Comparison of ENCODE assay signal across 1 cellular context in the genomic region with DNA sequence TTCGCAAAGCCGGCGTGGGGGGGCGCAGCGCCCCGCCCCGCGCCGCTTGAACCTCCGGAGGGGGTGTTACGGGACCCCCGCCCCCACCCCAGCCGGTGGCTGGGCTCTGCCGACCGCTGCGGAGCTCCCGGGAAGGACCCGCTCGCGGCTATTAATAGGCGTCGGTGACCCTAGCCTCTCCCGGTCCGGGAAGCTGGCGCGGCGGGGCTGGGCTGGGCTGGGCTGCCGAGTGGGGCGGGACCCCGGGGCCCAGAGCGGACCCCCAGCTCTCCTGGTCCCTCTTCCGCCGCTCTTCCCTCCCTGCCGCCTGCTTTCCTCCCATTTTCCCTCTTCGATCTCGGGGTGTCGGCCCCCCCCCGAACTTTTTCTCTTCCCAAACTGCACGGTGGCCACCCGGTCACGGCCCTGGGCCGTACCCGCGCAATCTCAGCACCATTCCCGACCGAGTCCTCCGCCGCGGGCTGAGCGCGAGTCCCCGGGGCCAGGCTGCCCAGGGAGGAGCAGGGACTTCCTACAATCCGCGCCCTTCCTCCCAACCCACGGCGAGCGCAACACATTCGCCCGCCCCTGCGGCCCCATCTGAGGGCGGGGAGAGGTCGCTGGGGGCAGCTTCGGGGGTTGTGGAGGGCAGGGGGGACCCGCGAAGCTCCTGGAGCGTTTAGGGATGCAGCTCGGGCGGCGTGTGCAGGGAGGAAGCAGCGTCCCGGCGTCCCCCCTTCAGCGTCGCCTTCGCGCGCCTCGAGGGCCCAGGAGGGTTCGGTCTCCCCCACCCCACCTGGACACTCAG.
TF ChIP-seq lines count a peak whose summit lies in the region.

No MANE protein-coding gene starts in this region.

TF ChIP-seq in HEK293, 187 proteins besides CTCF, POLR2A, EP300 and RAD21 (continued from another document and continues in another):
- TF ChIP-seq, protein P1, sequence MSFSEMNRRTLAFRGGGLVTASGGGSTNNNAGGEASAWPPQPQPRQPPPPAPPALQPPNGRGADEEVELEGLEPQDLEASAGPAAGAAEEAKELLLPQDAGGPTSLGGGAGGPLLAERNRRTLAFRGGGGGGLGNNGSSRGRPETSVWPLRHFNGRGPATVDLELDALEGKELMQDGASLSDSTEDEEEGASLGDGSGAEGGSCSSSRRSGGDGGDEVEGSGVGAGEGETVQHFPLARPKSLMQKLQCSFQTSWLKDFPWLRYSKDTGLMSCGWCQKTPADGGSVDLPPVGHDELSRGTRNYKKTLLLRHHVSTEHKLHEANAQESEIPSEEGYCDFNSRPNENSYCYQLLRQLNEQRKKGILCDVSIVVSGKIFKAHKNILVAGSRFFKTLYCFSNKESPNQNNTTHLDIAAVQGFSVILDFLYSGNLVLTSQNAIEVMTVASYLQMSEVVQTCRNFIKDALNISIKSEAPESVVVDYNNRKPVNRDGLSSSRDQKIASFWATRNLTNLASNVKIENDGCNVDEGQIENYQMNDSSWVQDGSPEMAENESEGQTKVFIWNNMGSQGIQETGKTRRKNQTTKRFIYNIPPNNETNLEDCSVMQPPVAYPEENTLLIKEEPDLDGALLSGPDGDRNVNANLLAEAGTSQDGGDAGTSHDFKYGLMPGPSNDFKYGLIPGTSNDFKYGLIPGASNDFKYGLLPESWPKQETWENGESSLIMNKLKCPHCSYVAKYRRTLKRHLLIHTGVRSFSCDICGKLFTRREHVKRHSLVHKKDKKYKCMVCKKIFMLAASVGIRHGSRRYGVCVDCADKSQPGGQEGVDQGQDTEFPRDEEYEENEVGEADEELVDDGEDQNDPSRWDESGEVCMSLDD (tag by site-specific recombination; IDR thresholded peaks at IDR 0.05), result peak; percentile 89
- TF ChIP-seq ZNF510 (tag by site-specific recombination; IDR thresholded peaks at IDR 0.05; ENCODE audit: insufficient replicate concordance) (no peak), KLF8 (tag by site-specific recombination; IDR thresholded peaks at IDR 0.05) (peak; percentile 46), ZNF677 (tag by site-specific recombination; IDR thresholded peaks at IDR 0.05) (no peak), ZNF785 (tag by site-specific recombination; IDR thresholded peaks at IDR 0.05) (no peak), ZNF202 (tag by site-specific recombination; IDR thresholded peaks at IDR 0.05; ENCODE audit: borderline replicate concordance) (no peak), ZNF157 (tag by site-specific recombination; IDR thresholded peaks at IDR 0.05) (no peak), ZEB2 (tag by site-specific recombination; IDR thresholded peaks at IDR 0.05) (peak; percentile 11; the same call in 1 of the 2 replicates), KLF7 (tag by site-specific recombination; IDR thresholded peaks at IDR 0.05; ENCODE audit: borderline replicate concordance) (no peak), ZNF777 (tag by site-specific recombination; IDR thresholded peaks at IDR 0.05; ENCODE audit: borderline replicate concordance) (no peak), ZNF391 (tag by site-specific recombination; IDR thresholded peaks at IDR 0.05; ENCODE audit: borderline replicate concordance, low read depth) (no peak), ZNF600 (tag by site-specific recombination; IDR thresholded peaks at IDR 0.05) (peak; percentile 78), ZNF664 (tag by site-specific recombination; IDR thresholded peaks at IDR 0.05) (no peak), ZNF341 (tag by site-specific recombination; IDR thresholded peaks at IDR 0.05; ENCODE audit: low read depth) (peak; percentile 63), ZNF426 (tag by site-specific recombination; IDR thresholded peaks at IDR 0.05) (no peak), SP7 (tag by site-specific recombination; IDR thresholded peaks at IDR 0.05) (no peak), ZNF350 (tag by site-specific recombination; IDR thresholded peaks at IDR 0.05) (no peak), SCRT1 (tag by site-specific recombination; IDR thresholded peaks at IDR 0.05; ENCODE audit: borderline replicate concordance) (no peak), YY1 (tag by site-specific recombination; IDR thresholded peaks at IDR 0.05) (no peak), ZFP37 (tag by site-specific recombination; IDR thresholded peaks at IDR 0.05) (no peak), ZBTB20 (tag by site-specific recombination; IDR thresholded peaks at IDR 0.05) (peak; percentile 69), ZNF112 (tag by site-specific recombination; IDR thresholded peaks at IDR 0.05) (no peak), FEZF1 (tag by site-specific recombination; IDR thresholded peaks at IDR 0.05) (no peak), OVOL3 (tag by site-specific recombination; IDR thresholded peaks at IDR 0.05) (no peak), ZNF560 (tag by site-specific recombination; IDR thresholded peaks at IDR 0.05; ENCODE audit: borderline replicate concordance) (no peak)
- TF ChIP-seq, protein P2, sequence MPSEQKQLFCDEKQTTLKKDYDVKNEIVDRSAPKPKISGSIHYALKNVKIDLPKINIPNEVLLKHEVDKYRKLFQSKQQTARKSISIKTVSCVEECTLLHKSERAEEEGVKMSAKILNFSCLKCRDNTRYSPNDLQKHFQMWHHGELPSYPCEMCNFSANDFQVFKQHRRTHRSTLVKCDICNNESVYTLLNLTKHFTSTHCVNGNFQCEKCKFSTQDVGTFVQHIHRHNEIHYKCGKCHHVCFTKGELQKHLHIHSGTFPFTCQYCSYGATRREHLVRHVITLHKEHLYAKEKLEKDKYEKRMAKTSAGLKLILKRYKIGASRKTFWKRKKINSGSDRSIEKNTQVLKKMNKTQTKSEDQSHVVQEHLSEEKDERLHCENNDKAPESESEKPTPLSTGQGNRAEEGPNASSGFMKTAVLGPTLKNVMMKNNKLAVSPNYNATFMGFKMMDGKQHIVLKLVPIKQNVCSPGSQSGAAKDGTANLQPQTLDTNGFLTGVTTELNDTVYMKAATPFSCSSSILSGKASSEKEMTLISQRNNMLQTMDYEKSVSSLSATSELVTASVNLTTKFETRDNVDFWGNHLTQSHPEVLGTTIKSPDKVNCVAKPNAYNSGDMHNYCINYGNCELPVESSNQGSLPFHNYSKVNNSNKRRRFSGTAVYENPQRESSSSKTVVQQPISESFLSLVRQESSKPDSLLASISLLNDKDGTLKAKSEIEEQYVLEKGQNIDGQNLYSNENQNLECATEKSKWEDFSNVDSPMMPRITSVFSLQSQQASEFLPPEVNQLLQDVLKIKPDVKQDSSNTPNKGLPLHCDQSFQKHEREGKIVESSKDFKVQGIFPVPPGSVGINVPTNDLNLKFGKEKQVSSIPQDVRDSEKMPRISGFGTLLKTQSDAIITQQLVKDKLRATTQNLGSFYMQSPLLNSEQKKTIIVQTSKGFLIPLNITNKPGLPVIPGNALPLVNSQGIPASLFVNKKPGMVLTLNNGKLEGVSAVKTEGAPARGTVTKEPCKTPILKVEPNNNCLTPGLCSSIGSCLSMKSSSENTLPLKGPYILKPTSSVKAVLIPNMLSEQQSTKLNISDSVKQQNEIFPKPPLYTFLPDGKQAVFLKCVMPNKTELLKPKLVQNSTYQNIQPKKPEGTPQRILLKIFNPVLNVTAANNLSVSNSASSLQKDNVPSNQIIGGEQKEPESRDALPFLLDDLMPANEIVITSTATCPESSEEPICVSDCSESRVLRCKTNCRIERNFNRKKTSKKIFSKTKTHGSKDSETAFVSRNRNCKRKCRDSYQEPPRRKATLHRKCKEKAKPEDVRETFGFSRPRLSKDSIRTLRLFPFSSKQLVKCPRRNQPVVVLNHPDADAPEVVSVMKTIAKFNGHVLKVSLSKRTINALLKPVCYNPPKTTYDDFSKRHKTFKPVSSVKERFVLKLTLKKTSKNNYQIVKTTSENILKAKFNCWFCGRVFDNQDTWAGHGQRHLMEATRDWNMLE (tag by site-specific recombination; conservative IDR thresholded peaks at IDR 0.05; ENCODE audit: low read depth), result no peak
- TF ChIP-seq, protein P3, sequence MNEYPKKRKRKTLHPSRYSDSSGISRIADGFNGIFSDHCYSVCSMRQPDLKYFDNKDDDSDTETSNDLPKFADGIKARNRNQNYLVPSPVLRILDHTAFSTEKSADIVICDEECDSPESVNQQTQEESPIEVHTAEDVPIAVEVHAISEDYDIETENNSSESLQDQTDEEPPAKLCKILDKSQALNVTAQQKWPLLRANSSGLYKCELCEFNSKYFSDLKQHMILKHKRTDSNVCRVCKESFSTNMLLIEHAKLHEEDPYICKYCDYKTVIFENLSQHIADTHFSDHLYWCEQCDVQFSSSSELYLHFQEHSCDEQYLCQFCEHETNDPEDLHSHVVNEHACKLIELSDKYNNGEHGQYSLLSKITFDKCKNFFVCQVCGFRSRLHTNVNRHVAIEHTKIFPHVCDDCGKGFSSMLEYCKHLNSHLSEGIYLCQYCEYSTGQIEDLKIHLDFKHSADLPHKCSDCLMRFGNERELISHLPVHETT (tag by site-specific recombination; IDR thresholded peaks at IDR 0.05), result no peak
- TF ChIP-seq, protein P4, sequence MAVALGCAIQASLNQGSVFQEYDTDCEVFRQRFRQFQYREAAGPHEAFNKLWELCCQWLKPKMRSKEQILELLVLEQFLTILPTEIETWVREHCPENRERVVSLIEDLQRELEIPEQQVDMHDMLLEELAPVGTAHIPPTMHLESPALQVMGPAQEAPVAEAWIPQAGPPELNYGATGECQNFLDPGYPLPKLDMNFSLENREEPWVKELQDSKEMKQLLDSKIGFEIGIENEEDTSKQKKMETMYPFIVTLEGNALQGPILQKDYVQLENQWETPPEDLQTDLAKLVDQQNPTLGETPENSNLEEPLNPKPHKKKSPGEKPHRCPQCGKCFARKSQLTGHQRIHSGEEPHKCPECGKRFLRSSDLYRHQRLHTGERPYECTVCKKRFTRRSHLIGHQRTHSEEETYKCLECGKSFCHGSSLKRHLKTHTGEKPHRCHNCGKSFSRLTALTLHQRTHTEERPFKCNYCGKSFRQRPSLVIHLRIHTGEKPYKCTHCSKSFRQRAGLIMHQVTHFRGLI (tag by site-specific recombination; IDR thresholded peaks at IDR 0.05), result peak; percentile 58
- TF ChIP-seq, protein P5, sequence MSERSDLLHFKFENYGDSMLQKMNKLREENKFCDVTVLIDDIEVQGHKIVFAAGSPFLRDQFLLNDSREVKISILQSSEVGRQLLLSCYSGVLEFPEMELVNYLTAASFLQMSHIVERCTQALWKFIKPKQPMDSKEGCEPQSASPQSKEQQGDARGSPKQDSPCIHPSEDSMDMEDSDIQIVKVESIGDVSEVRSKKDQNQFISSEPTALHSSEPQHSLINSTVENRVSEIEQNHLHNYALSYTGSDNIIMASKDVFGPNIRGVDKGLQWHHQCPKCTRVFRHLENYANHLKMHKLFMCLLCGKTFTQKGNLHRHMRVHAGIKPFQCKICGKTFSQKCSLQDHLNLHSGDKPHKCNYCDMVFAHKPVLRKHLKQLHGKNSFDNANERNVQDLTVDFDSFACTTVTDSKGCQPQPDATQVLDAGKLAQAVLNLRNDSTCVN (tag by site-specific recombination; optimal IDR thresholded peaks at IDR 0.05), result peak; percentile 73
- TF ChIP-seq, protein P6, sequence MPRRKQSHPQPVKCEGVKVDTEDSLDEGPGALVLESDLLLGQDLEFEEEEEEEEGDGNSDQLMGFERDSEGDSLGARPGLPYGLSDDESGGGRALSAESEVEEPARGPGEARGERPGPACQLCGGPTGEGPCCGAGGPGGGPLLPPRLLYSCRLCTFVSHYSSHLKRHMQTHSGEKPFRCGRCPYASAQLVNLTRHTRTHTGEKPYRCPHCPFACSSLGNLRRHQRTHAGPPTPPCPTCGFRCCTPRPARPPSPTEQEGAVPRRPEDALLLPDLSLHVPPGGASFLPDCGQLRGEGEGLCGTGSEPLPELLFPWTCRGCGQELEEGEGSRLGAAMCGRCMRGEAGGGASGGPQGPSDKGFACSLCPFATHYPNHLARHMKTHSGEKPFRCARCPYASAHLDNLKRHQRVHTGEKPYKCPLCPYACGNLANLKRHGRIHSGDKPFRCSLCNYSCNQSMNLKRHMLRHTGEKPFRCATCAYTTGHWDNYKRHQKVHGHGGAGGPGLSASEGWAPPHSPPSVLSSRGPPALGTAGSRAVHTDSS (tag by site-specific recombination; IDR thresholded peaks at IDR 0.05), result no peak
- TF ChIP-seq, protein P7, sequence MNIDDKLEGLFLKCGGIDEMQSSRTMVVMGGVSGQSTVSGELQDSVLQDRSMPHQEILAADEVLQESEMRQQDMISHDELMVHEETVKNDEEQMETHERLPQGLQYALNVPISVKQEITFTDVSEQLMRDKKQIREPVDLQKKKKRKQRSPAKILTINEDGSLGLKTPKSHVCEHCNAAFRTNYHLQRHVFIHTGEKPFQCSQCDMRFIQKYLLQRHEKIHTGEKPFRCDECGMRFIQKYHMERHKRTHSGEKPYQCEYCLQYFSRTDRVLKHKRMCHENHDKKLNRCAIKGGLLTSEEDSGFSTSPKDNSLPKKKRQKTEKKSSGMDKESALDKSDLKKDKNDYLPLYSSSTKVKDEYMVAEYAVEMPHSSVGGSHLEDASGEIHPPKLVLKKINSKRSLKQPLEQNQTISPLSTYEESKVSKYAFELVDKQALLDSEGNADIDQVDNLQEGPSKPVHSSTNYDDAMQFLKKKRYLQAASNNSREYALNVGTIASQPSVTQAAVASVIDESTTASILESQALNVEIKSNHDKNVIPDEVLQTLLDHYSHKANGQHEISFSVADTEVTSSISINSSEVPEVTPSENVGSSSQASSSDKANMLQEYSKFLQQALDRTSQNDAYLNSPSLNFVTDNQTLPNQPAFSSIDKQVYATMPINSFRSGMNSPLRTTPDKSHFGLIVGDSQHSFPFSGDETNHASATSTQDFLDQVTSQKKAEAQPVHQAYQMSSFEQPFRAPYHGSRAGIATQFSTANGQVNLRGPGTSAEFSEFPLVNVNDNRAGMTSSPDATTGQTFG (tag by site-specific recombination; IDR thresholded peaks at IDR 0.05; ENCODE audit: borderline replicate concordance), result no peak
- TF ChIP-seq, protein P8, sequence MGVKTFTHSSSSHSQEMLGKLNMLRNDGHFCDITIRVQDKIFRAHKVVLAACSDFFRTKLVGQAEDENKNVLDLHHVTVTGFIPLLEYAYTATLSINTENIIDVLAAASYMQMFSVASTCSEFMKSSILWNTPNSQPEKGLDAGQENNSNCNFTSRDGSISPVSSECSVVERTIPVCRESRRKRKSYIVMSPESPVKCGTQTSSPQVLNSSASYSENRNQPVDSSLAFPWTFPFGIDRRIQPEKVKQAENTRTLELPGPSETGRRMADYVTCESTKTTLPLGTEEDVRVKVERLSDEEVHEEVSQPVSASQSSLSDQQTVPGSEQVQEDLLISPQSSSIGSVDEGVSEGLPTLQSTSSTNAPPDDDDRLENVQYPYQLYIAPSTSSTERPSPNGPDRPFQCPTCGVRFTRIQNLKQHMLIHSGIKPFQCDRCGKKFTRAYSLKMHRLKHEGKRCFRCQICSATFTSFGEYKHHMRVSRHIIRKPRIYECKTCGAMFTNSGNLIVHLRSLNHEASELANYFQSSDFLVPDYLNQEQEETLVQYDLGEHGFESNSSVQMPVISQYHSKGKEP (tag by site-specific recombination; IDR thresholded peaks at IDR 0.05), result no peak
- TF ChIP-seq, protein P9, sequence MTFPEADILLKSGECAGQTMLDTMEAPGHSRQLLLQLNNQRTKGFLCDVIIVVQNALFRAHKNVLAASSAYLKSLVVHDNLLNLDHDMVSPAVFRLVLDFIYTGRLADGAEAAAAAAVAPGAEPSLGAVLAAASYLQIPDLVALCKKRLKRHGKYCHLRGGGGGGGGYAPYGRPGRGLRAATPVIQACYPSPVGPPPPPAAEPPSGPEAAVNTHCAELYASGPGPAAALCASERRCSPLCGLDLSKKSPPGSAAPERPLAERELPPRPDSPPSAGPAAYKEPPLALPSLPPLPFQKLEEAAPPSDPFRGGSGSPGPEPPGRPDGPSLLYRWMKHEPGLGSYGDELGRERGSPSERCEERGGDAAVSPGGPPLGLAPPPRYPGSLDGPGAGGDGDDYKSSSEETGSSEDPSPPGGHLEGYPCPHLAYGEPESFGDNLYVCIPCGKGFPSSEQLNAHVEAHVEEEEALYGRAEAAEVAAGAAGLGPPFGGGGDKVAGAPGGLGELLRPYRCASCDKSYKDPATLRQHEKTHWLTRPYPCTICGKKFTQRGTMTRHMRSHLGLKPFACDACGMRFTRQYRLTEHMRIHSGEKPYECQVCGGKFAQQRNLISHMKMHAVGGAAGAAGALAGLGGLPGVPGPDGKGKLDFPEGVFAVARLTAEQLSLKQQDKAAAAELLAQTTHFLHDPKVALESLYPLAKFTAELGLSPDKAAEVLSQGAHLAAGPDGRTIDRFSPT (tag by site-specific recombination; IDR thresholded peaks at IDR 0.05), result no peak
